ENCODE assay signal across 7 cellular contexts in genomic region chr13:75636339-75637095, GRCh38. TPM values are rescaled to one million over a fixed set of nuclear protein-coding genes. Genes with fewer than 3 reads are reported as not detected.
DNase-seq lines count a peak whose midpoint lies in the region; ATAC-seq lines count a peak whose summit lies in the region.

No MANE protein-coding gene starts in this region.

- no peaks in the 10 kb centered on the region for H3K9me3 ChIP-seq in endocrine pancreas (ENCODE audit: control insufficient read depth, low read length)

- H3K27ac Mint-ChIP-seq in activated CD4-positive, alpha-beta memory T cell treated with anti-CD3 and anti-CD28 coated beads, Interleukin-2, amount 10 ng/mL, durations not matched to agents 7 days and 5 days: no peak overlapping the region

- peak; percentile 34 for DNase-seq in NCI-H1092 treated with DMSO at 0.1 percent for 48 hours (lab: John Stamatoyannopoulos, UW)
- peak; percentile 43 for DNase-seq in activated CD4-positive, alpha-beta memory T cell treated with anti-CD3 and anti-CD28 coated beads, Interleukin-2, amount 10 ng/mL, durations not matched to agents 7 days and 5 days
- DNase-seq in mucosa of gallbladder (ENCODE audit: low spot score): peak; percentile 14
- DNase-seq in stimulated activated naive CD8-positive, alpha-beta T cell treated with anti-CD3 and anti-CD28 coated beads, Interleukin-15, Interleukin-2, amounts not matched to agents 100 U/mL and 50 U/mL, for 24 hours: peak; percentile 56

- CTCF ChIA-PET in activated CD4-positive, alpha-beta memory T cell treated with anti-CD3 and anti-CD28 coated beads, Interleukin-2, amount 10 ng/mL, durations not matched to agents 7 days and 5 days (lab: Charles Lee): no interaction called here

- H3K4me3 Mint-ChIP-seq in activated CD4-positive, alpha-beta memory T cell treated with anti-CD3 and anti-CD28 coated beads, Interleukin-2, amount 10 ng/mL, durations not matched to agents 7 days and 5 days: peak overlapping the region; percentile 70

- POLR2A ChIA-PET in activated CD4-positive, alpha-beta memory T cell treated with anti-CD3 and anti-CD28 coated beads, Interleukin-2, amount 10 ng/mL, durations not matched to agents 7 days and 5 days (lab: Charles Lee): interaction anchor here (0.9 kb wide), 1 partner anchor 310 kb away, joined by 3 read pairs; no protein-coding TSS in a partner anchor

- peak overlapping the region; percentile 2 for H3K9ac ChIP-seq in endocrine pancreas (ENCODE audit: control insufficient read depth, insufficient read depth, low read length)

- peaks cover 16% of the 10 kb centered on the region for H3K27me3 Mint-ChIP-seq in activated CD4-positive, alpha-beta memory T cell treated with anti-CD3 and anti-CD28 coated beads, Interleukin-2, amount 10 ng/mL, durations not matched to agents 7 days and 5 days

- H3K4me3 ChIP-seq in endocrine pancreas (ENCODE audit: control insufficient read depth, insufficient read depth, low read length): no peak overlapping the region

- no peaks in the 10 kb centered on the region for H3K4me1 ChIP-seq in endocrine pancreas (ENCODE audit: control insufficient read depth, insufficient read depth, low read length)

- ATAC-seq in GM18517 (IDR thresholded peaks at IDR 0.05; ENCODE audit: unreplicated experiment) (peak; percentile 58), HG02642 (IDR thresholded peaks at IDR 0.05; ENCODE audit: poor library complexity, unreplicated experiment) (peak; percentile 64)
- ATAC-seq in stimulated activated naive CD8-positive, alpha-beta T cell treated with anti-CD3 and anti-CD28 coated beads, Interleukin-15, Interleukin-2, amounts not matched to agents 100 U/mL and 50 U/mL, for 24 hours: peak; percentile 65

- no peaks in the 10 kb centered on the region for H3K9me3 Mint-ChIP-seq in activated CD4-positive, alpha-beta memory T cell treated with anti-CD3 and anti-CD28 coated beads, Interleukin-2, amount 10 ng/mL, durations not matched to agents 7 days and 5 days

- H3K36me3 ChIP-seq in endocrine pancreas (ENCODE audit: control insufficient read depth, insufficient read depth, low read length): no peaks in the 10 kb centered on the region

- H3K27me3 ChIP-seq in endocrine pancreas (ENCODE audit: control insufficient read depth, insufficient read depth, low read length): peaks cover 3% of the 10 kb centered on the region

- no peaks in the 10 kb centered on the region for H3K36me3 Mint-ChIP-seq in activated CD4-positive, alpha-beta memory T cell treated with anti-CD3 and anti-CD28 coated beads, Interleukin-2, amount 10 ng/mL, durations not matched to agents 7 days and 5 days (ENCODE audit: low read depth)

- peaks cover 15% of the 10 kb centered on the region for H3K4me1 Mint-ChIP-seq in activated CD4-positive, alpha-beta memory T cell treated with anti-CD3 and anti-CD28 coated beads, Interleukin-2, amount 10 ng/mL, durations not matched to agents 7 days and 5 days

RNA-seq across cellular contexts. Expression of gene LMO7, which starts 0.4 kb away (rescaled TPM):
- 10 to 100 TPM; 11.4 to 12.9 TPM for total RNA-seq in activated CD4-positive, alpha-beta memory T cell treated with anti-CD3 and anti-CD28 coated beads, Interleukin-2, amount 10 ng/mL, durations not matched to agents 7 days and 5 days
- total RNA-seq in mucosa of gallbladder: 124 TPM
